In the genomic region with DNA sequence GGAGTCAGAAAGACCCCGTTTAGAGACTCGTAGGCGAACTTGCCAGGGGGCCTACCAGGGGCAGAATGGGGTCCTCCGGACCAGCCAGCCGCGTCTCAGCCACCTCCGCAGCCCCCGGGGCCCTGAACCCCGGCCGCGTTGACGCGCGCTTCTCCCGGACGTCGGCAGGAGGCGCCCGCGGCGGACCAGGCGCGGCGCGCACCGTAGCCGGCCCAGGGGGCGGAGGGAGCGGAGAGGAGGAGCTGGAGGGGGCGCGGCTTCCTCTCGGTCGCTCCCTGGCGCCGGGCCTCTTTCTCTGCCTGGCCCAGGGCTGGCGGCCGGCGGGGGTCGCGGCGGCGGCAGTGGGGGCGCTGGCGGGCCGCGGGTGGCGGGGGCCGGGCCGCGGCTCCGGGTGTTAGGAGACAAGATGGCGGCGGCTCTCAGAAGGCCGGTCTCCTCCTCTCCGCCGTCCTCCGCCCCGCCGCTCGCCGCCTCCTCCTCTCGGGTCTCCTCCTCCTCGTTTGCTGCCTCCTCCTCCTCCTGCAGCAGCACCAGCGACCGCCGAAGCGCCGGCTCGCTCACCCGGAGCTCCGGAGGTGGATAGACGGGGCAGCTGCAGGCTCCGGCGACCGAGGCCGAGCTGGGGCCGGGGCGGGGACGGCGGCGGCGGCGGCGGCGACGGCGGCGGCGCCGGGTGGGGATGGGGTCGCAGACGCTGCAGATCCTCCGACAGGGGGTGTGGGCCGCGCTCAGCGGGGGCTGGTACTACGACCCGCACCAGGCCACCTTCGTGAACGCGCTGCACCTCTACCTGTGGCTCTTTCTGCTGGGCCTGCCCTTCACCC, we compare ENCODE assay signal across 1 cellular context.
A peak's percentile ranks its signal among the peaks of the same experiment; 100 is the strongest.
TF ChIP-seq lines count a peak whose summit lies in the region.

A gene (plus strand): TSS at position 288 of the 824 bp plus-strand sequence. CDS start 392 bp downstream, at position 680.

TF ChIP-seq in HepG2, 621 proteins besides CTCF, POLR2A, EP300 and RAD21 (continued from another document and continues in another):
- TF ChIP-seq, protein P1, sequence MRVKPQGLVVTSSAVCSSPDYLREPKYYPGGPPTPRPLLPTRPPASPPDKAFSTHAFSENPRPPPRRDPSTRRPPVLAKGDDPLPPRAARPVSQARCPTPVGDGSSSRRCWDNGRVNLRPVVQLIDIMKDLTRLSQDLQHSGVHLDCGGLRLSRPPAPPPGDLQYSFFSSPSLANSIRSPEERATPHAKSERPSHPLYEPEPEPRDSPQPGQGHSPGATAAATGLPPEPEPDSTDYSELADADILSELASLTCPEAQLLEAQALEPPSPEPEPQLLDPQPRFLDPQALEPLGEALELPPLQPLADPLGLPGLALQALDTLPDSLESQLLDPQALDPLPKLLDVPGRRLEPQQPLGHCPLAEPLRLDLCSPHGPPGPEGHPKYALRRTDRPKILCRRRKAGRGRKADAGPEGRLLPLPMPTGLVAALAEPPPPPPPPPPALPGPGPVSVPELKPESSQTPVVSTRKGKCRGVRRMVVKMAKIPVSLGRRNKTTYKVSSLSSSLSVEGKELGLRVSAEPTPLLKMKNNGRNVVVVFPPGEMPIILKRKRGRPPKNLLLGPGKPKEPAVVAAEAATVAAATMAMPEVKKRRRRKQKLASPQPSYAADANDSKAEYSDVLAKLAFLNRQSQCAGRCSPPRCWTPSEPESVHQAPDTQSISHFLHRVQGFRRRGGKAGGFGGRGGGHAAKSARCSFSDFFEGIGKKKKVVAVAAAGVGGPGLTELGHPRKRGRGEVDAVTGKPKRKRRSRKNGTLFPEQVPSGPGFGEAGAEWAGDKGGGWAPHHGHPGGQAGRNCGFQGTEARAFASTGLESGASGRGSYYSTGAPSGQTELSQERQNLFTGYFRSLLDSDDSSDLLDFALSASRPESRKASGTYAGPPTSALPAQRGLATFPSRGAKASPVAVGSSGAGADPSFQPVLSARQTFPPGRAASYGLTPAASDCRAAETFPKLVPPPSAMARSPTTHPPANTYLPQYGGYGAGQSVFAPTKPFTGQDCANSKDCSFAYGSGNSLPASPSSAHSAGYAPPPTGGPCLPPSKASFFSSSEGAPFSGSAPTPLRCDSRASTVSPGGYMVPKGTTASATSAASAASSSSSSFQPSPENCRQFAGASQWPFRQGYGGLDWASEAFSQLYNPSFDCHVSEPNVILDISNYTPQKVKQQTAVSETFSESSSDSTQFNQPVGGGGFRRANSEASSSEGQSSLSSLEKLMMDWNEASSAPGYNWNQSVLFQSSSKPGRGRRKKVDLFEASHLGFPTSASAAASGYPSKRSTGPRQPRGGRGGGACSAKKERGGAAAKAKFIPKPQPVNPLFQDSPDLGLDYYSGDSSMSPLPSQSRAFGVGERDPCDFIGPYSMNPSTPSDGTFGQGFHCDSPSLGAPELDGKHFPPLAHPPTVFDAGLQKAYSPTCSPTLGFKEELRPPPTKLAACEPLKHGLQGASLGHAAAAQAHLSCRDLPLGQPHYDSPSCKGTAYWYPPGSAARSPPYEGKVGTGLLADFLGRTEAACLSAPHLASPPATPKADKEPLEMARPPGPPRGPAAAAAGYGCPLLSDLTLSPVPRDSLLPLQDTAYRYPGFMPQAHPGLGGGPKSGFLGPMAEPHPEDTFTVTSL (CRISPR knock-in tag; IDR thresholded peaks at IDR 0.05; ENCODE audit: borderline replicate concordance) = no peak
- TF ChIP-seq MAZ (IDR thresholded peaks at IDR 0.05; ENCODE audit: borderline replicate concordance, low read depth, low read length) = peak; percentile 89
- peak; percentile 93 for TF ChIP-seq MAZ (CRISPR knock-in tag; IDR thresholded peaks at IDR 0.05; ENCODE audit: low read depth)
- TF ChIP-seq ZNF292 (CRISPR knock-in tag; IDR thresholded peaks at IDR 0.05; ENCODE audit: borderline replicate concordance, low read depth) = no peak
- TF ChIP-seq SP1 (IDR thresholded peaks at IDR 0.05) = no peak
- TF ChIP-seq SP1 (CRISPR knock-in tag; IDR thresholded peaks at IDR 0.05) = peak; percentile 56; the same call in 1 of the 2 replicates
- TF ChIP-seq ZNF598 (CRISPR knock-in tag; IDR thresholded peaks at IDR 0.05; ENCODE audit: borderline replicate concordance) = no peak
- TF ChIP-seq AGO1 (IDR thresholded peaks at IDR 0.05; ENCODE audit: low read depth, low read length, poor library complexity, severe bottlenecking) = no peak
- TF ChIP-seq CBX1 (IDR thresholded peaks at IDR 0.05; ENCODE audit: low read depth) = no peak
- TF ChIP-seq ZNF460 (CRISPR knock-in tag; IDR thresholded peaks at IDR 0.05; ENCODE audit: borderline replicate concordance) = no peak
- TF ChIP-seq ZNF775 (CRISPR knock-in tag; IDR thresholded peaks at IDR 0.05; ENCODE audit: borderline replicate concordance) = no peak; the same call in 1 of the 2 replicates
- no peak for TF ChIP-seq ISX (CRISPR knock-in tag; conservative IDR thresholded peaks at IDR 0.05)
- TF ChIP-seq ZSCAN9 (CRISPR knock-in tag; IDR thresholded peaks at IDR 0.05; ENCODE audit: borderline replicate concordance) = no peak
- TF ChIP-seq, protein P2, sequence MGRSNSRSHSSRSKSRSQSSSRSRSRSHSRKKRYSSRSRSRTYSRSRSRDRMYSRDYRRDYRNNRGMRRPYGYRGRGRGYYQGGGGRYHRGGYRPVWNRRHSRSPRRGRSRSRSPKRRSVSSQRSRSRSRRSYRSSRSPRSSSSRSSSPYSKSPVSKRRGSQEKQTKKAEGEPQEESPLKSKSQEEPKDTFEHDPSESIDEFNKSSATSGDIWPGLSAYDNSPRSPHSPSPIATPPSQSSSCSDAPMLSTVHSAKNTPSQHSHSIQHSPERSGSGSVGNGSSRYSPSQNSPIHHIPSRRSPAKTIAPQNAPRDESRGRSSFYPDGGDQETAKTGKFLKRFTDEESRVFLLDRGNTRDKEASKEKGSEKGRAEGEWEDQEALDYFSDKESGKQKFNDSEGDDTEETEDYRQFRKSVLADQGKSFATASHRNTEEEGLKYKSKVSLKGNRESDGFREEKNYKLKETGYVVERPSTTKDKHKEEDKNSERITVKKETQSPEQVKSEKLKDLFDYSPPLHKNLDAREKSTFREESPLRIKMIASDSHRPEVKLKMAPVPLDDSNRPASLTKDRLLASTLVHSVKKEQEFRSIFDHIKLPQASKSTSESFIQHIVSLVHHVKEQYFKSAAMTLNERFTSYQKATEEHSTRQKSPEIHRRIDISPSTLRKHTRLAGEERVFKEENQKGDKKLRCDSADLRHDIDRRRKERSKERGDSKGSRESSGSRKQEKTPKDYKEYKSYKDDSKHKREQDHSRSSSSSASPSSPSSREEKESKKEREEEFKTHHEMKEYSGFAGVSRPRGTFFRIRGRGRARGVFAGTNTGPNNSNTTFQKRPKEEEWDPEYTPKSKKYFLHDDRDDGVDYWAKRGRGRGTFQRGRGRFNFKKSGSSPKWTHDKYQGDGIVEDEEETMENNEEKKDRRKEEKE (IDR thresholded peaks at IDR 0.05) = no peak
- 0 out of 2 replicates have a peak, but pooled peaks have one; percentile 65 for TF ChIP-seq SPEN (CRISPR knock-in tag; IDR thresholded peaks at IDR 0.05; ENCODE audit: low read depth)
- TF ChIP-seq MATR3 (CRISPR knock-in tag; IDR thresholded peaks at IDR 0.05) = no peak
- TF ChIP-seq KLF13 (CRISPR knock-in tag; IDR thresholded peaks at IDR 0.05) = no peak
- TF ChIP-seq ZNF878 (CRISPR knock-in tag; IDR thresholded peaks at IDR 0.05) = no peak
- no peak for TF ChIP-seq KLF15 (CRISPR knock-in tag; IDR thresholded peaks at IDR 0.05; ENCODE audit: borderline replicate concordance)
- TF ChIP-seq ZNF556 (CRISPR knock-in tag; IDR thresholded peaks at IDR 0.05; ENCODE audit: borderline replicate concordance) = peak; percentile 74; the same call in 1 of the 2 replicates
- no peak for TF ChIP-seq ZNF101 (CRISPR knock-in tag; IDR thresholded peaks at IDR 0.05; ENCODE audit: borderline replicate concordance, low read depth)
- no peak for TF ChIP-seq HDAC2 (CRISPR knock-in tag; IDR thresholded peaks at IDR 0.05)
- no peak for TF ChIP-seq HHEX (CRISPR knock-in tag; IDR thresholded peaks at IDR 0.05)
- no peak for TF ChIP-seq ZNF564 (CRISPR knock-in tag; IDR thresholded peaks at IDR 0.05)
- peak; percentile 46; the same call in 1 of the 2 replicates for TF ChIP-seq ZNF792 (CRISPR knock-in tag; IDR thresholded peaks at IDR 0.05)
- TF ChIP-seq, protein P3, sequence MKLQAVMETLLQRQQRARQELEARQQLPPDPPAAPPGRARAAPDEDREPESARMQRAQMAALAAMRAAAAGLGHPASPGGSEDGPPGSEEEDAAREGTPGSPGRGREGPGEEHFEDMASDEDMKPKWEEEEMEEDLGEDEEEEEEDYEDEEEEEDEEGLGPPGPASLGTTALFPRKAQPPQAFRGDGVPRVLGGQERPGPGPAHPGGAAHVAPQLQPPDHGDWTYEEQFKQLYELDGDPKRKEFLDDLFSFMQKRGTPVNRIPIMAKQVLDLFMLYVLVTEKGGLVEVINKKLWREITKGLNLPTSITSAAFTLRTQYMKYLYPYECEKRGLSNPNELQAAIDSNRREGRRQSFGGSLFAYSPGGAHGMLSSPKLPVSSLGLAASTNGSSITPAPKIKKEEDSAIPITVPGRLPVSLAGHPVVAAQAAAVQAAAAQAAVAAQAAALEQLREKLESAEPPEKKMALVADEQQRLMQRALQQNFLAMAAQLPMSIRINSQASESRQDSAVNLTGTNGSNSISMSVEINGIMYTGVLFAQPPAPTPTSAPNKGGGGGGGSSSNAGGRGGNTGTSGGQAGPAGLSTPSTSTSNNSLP (IDR thresholded peaks at IDR 0.05; ENCODE audit: low read depth, low read length) = no peak
- no peak for TF ChIP-seq HOXA7 (CRISPR knock-in tag; IDR thresholded peaks at IDR 0.05)
- no peak for TF ChIP-seq NFRKB (IDR thresholded peaks at IDR 0.05)
- no peak for TF ChIP-seq ZNF143 (CRISPR knock-in tag; IDR thresholded peaks at IDR 0.05)
- TF ChIP-seq DNMT3B (CRISPR knock-in tag; conservative IDR thresholded peaks at IDR 0.05) = no peak
- TF ChIP-seq SRSF9 (IDR thresholded peaks at IDR 0.05; ENCODE audit: borderline replicate concordance, insufficient read depth, low read depth, low read length, poor library complexity, severe bottlenecking) = no peak
- no peak for TF ChIP-seq NRL (CRISPR knock-in tag; IDR thresholded peaks at IDR 0.05; ENCODE audit: borderline replicate concordance)
- TF ChIP-seq ZNF124 (CRISPR knock-in tag; IDR thresholded peaks at IDR 0.05) = no peak
- TF ChIP-seq RELA (CRISPR knock-in tag; IDR thresholded peaks at IDR 0.05) = no peak
- TF ChIP-seq, protein P4, sequence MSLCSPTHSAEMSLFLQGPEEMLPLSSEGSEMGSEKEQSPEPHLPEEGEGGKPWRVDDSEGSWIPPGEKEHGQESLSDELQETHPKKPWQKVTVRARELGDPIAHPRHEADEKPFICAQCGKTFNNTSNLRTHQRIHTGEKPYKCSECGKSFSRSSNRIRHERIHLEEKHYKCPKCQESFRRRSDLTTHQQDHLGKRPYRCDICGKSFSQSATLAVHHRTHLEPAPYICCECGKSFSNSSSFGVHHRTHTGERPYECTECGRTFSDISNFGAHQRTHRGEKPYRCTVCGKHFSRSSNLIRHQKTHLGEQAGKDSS (CRISPR knock-in tag; IDR thresholded peaks at IDR 0.05; ENCODE audit: borderline replicate concordance, low read depth) = peak; percentile 36; the same call in 1 of the 2 replicates
- TF ChIP-seq, protein P5, sequence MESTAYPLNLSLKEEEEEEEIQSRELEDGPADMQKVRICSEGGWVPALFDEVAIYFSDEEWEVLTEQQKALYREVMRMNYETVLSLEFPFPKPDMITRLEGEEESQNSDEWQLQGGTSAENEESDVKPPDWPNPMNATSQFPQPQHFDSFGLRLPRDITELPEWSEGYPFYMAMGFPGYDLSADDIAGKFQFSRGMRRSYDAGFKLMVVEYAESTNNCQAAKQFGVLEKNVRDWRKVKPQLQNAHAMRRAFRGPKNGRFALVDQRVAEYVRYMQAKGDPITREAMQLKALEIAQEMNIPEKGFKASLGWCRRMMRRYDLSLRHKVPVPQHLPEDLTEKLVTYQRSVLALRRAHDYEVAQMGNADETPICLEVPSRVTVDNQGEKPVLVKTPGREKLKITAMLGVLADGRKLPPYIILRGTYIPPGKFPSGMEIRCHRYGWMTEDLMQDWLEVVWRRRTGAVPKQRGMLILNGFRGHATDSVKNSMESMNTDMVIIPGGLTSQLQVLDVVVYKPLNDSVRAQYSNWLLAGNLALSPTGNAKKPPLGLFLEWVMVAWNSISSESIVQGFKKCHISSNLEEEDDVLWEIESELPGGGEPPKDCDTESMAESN (CRISPR knock-in tag; conservative IDR thresholded peaks at IDR 0.05) = peak; percentile 75; the same call in 1 of the 2 replicates
- TF ChIP-seq, protein P6, sequence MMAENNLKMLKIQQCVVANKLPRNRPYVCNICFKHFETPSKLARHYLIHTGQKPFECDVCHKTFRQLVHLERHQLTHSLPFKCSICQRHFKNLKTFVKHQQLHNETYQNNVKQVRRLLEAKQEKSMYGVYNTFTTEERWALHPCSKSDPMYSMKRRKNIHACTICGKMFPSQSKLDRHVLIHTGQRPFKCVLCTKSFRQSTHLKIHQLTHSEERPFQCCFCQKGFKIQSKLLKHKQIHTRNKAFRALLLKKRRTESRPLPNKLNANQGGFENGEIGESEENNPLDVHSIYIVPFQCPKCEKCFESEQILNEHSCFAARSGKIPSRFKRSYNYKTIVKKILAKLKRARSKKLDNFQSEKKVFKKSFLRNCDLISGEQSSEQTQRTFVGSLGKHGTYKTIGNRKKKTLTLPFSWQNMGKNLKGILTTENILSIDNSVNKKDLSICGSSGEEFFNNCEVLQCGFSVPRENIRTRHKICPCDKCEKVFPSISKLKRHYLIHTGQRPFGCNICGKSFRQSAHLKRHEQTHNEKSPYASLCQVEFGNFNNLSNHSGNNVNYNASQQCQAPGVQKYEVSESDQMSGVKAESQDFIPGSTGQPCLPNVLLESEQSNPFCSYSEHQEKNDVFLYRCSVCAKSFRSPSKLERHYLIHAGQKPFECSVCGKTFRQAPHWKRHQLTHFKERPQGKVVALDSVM (CRISPR knock-in tag; IDR thresholded peaks at IDR 0.05) = no peak
- TF ChIP-seq, protein P7, sequence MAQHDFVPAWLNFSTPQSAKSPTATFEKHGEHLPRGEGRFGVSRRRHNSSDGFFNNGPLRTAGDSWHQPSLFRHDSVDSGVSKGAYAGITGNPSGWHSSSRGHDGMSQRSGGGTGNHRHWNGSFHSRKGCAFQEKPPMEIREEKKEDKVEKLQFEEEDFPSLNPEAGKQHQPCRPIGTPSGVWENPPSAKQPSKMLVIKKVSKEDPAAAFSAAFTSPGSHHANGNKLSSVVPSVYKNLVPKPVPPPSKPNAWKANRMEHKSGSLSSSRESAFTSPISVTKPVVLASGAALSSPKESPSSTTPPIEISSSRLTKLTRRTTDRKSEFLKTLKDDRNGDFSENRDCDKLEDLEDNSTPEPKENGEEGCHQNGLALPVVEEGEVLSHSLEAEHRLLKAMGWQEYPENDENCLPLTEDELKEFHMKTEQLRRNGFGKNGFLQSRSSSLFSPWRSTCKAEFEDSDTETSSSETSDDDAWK (CRISPR knock-in tag; IDR thresholded peaks at IDR 0.05) = no peak
- TF ChIP-seq TGIF2 (CRISPR knock-in tag; IDR thresholded peaks at IDR 0.05) = no peak; the same call in 1 of the 2 replicates
- peak; percentile 59; the same call in 1 of the 2 replicates for TF ChIP-seq ZNF501 (CRISPR knock-in tag; IDR thresholded peaks at IDR 0.05)
- no peak for TF ChIP-seq ZNF550 (CRISPR knock-in tag; IDR thresholded peaks at IDR 0.05; ENCODE audit: borderline replicate concordance)
- TF ChIP-seq, protein P8, sequence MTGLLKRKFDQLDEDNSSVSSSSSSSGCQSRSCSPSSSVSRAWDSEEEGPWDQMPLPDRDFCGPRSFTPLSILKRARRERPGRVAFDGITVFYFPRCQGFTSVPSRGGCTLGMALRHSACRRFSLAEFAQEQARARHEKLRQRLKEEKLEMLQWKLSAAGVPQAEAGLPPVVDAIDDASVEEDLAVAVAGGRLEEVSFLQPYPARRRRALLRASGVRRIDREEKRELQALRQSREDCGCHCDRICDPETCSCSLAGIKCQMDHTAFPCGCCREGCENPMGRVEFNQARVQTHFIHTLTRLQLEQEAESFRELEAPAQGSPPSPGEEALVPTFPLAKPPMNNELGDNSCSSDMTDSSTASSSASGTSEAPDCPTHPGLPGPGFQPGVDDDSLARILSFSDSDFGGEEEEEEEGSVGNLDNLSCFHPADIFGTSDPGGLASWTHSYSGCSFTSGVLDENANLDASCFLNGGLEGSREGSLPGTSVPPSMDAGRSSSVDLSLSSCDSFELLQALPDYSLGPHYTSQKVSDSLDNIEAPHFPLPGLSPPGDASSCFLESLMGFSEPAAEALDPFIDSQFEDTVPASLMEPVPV (CRISPR knock-in tag; IDR thresholded peaks at IDR 0.05) = no peak
